Comparison of ENCODE assay signal across 9 cellular contexts in the genomic region with DNA sequence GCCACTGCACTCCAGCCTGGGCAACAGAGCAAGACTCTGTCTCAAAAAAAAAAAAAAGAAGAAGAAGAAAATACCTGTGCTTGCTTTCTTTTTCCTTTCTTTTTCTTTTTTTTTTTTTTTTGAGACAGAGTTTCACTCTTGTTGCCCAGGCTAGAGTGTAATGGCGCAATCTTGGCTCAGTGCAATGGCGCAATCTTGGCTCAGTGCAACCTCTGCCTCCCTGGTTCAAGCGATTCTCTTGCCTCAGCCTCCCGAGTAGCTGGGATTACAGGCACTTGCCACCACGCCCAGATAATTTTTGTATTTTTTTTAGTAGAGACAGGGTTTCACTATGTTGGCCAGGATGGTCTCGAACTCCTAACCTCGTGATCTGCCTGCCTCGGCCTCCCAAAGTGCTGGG. TPM values are rescaled to one million over a fixed set of nuclear protein-coding genes. Genes with fewer than 3 reads are reported as not detected.
"Had no signal": no experiment of that assay in that cellular context is flagged by ENCODE, and none has a peak within 500 bp of the region (broad histone marks: within the 10 kb centered on the region; RNA-seq: fewer than 3 reads in every experiment).

No MANE protein-coding gene starts in this region.

RNA-seq across cellular contexts. Expression of a gene that starts 58.9 kb away (rescaled TPM):
- total RNA-seq: activated B cell treated with CpG ODN at 0.5 μM for 24 hours; activated CD4-positive, alpha-beta T cell treated with anti-CD3 and anti-CD28 coated beads, Interleukin-2, amount 10 ng/mL, durations not matched to agents 24 days and 14 days; activated CD8-positive, alpha-beta memory T cell treated with anti-CD3 and anti-CD28 coated beads, Interleukin-2, amount 10 ng/mL, durations not matched to agents 7 days and 5 days; activated T-helper 1 cell treated with anti-CD3 and anti-CD28 coated beads, Interleukin-12 subunit alpha, Interleukin-12 subunit beta, Interleukin-2, Interleukin-4 antibody, amounts not matched to agents 30 ng/mL and 10 ng/mL and 1 ng/mL, durations not matched to agents 14 hours and 24 hours and 36 hours; astrocyte; NCI-H460; PC-9; SJSA1; T-helper 17 cell had no signal
